In the genomic region with DNA sequence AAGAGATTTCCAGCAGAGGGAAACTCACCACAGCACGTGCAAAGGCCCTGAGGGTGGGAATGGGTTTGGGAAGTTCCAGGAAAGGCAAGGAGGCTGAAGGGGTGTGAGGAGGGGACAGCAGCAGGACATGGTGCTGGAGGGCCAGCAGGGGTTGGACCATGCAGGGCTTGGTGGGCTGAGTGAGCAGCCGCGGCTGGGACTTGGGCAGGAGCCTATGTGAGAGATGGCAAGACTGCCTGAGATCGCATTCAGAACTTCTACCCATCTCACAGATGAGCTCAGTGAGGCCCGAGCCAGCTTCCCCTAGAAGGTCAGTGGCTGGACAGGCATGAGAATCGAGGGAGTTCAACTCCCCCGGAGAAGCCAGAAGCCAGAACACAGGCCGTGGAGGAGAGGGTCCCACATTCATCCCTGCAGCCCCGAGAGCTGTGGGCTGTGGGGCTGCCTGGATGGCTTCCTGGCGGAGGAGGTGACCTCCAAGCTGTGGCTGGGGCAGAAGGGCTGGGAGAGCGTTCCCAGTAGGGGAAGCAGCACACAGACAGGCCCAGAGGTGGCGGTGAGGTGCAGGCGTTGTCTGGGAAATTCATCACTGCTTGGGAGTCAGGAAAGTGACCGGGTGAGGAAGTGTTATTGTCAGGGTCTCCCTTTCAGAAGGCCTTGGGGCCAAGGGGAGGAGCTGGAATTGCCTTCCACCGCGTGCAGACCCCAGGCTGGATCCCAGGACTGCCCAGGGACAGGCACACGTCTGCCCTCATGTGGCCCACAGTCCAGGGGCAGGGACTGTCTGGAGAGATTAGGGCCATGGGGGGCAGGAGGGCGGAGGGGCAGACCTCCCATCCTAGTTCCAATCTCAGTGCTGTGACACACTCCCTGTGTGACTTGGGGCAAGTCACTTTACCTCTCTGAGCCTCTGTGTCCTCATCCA, we compare ENCODE assay signal across 1 cellular context.
A peak's percentile ranks its signal among the peaks of the same experiment; 100 is the strongest.
TF ChIP-seq lines count a peak whose summit lies in the region.

No MANE protein-coding gene starts in this region.

TF ChIP-seq in HepG2, 621 proteins besides CTCF, POLR2A, EP300 and RAD21 (continued from another document):
- TF ChIP-seq ZHX2 (IDR thresholded peaks at IDR 0.05; ENCODE audit: low read depth), result no peak
- no peak for TF ChIP-seq ZHX2 (CRISPR knock-in tag; IDR thresholded peaks at IDR 0.05; ENCODE audit: borderline replicate concordance)
- TF ChIP-seq, protein P1, sequence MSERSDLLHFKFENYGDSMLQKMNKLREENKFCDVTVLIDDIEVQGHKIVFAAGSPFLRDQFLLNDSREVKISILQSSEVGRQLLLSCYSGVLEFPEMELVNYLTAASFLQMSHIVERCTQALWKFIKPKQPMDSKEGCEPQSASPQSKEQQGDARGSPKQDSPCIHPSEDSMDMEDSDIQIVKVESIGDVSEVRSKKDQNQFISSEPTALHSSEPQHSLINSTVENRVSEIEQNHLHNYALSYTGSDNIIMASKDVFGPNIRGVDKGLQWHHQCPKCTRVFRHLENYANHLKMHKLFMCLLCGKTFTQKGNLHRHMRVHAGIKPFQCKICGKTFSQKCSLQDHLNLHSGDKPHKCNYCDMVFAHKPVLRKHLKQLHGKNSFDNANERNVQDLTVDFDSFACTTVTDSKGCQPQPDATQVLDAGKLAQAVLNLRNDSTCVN (CRISPR knock-in tag; IDR thresholded peaks at IDR 0.05; ENCODE audit: borderline replicate concordance), result peak; percentile 50; the same call in 1 of the 2 replicates
- TF ChIP-seq ZSCAN22 (CRISPR knock-in tag; IDR thresholded peaks at IDR 0.05), result no peak; the same call in 1 of the 2 replicates
- no peak for TF ChIP-seq POLR2AphosphoS2 (IDR thresholded peaks at IDR 0.05; ENCODE audit: low read depth, low read length)
- TF ChIP-seq HIVEP1 (CRISPR knock-in tag; IDR thresholded peaks at IDR 0.05), result peak; percentile 65; the same call in 1 of the 2 replicates
- TF ChIP-seq ZNF20 (CRISPR knock-in tag; IDR thresholded peaks at IDR 0.05), result no peak
- no peak for TF ChIP-seq SOX6 (IDR thresholded peaks at IDR 0.05)
- TF ChIP-seq SOX6 (CRISPR knock-in tag; IDR thresholded peaks at IDR 0.05), result peak; percentile 67
- no peak for TF ChIP-seq PHB2 (IDR thresholded peaks at IDR 0.05; ENCODE audit: partially characterized antibody)
- no peak for TF ChIP-seq SRSF9 (IDR thresholded peaks at IDR 0.05; ENCODE audit: borderline replicate concordance, insufficient read depth, low read depth, low read length, poor library complexity, severe bottlenecking)
- TF ChIP-seq SMAD3 (CRISPR knock-in tag; IDR thresholded peaks at IDR 0.05), result no peak
- TF ChIP-seq, protein P2, sequence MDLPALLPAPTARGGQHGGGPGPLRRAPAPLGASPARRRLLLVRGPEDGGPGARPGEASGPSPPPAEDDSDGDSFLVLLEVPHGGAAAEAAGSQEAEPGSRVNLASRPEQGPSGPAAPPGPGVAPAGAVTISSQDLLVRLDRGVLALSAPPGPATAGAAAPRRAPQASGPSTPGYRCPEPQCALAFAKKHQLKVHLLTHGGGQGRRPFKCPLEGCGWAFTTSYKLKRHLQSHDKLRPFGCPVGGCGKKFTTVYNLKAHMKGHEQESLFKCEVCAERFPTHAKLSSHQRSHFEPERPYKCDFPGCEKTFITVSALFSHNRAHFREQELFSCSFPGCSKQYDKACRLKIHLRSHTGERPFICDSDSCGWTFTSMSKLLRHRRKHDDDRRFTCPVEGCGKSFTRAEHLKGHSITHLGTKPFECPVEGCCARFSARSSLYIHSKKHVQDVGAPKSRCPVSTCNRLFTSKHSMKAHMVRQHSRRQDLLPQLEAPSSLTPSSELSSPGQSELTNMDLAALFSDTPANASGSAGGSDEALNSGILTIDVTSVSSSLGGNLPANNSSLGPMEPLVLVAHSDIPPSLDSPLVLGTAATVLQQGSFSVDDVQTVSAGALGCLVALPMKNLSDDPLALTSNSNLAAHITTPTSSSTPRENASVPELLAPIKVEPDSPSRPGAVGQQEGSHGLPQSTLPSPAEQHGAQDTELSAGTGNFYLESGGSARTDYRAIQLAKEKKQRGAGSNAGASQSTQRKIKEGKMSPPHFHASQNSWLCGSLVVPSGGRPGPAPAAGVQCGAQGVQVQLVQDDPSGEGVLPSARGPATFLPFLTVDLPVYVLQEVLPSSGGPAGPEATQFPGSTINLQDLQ (CRISPR knock-in tag; IDR thresholded peaks at IDR 0.05), result no peak
- TF ChIP-seq CSRNP2 (CRISPR knock-in tag; conservative IDR thresholded peaks at IDR 0.05; ENCODE audit: low read depth), result no peak
- no peak for TF ChIP-seq AFF4 (CRISPR knock-in tag; IDR thresholded peaks at IDR 0.05)
- no peak for TF ChIP-seq RAD51 (IDR thresholded peaks at IDR 0.05; ENCODE audit: borderline replicate concordance)
